ENCODE assay signal across 1 cellular context in genomic region chr17:74513987-74514631, GRCh38.
TF ChIP-seq lines count a peak whose summit lies in the region.

No MANE protein-coding gene starts in this region.

TF ChIP-seq in K562, 482 proteins besides CTCF, POLR2A, EP300 and RAD21 (continued from another document and continues in another):
- TF ChIP-seq CUX1 (CRISPR knock-in tag; IDR thresholded peaks at IDR 0.05) (0 out of 2 replicates have a peak, but pooled peaks have one; percentile 65), SREBF1 (IDR thresholded peaks at IDR 0.05; ENCODE audit: borderline replicate concordance, low read depth, low read length) (no peak; the same call in 1 of the 2 replicates), ZNF282 (CRISPR knock-in tag; IDR thresholded peaks at IDR 0.05) (no peak), RAD51 (IDR thresholded peaks at IDR 0.05; ENCODE audit: borderline replicate concordance, low read depth) (peak; percentile 97), RNF2 (IDR thresholded peaks at IDR 0.05) (peak; percentile 12; the same call in 1 of the 2 replicates), KDM4B (IDR thresholded peaks at IDR 0.05; ENCODE audit: borderline replicate concordance in 2 of 2, low read depth in 1 of 2) (peak in 1 of 2 experiments; percentile 66; a peak in 1 of 4 replicates), HOXB6 (CRISPR knock-in tag; IDR thresholded peaks at IDR 0.05; ENCODE audit: borderline replicate concordance) (no peak), RFX1 (IDR thresholded peaks at IDR 0.05) (no peak), TARDBP (IDR thresholded peaks at IDR 0.05) (peak; percentile 94; the same call in 1 of the 2 replicates), ZBED1 (IDR thresholded peaks at IDR 0.05) (no peak), XRCC5 (IDR thresholded peaks at IDR 0.05; ENCODE audit: low read depth, low read length) (no peak), MEF2A (IDR thresholded peaks at IDR 0.05; ENCODE audit: control insufficient read depth, low read depth, low read length) (no peak), HDGF (IDR thresholded peaks at IDR 0.05) (no peak), ZNF79 (CRISPR knock-in tag; IDR thresholded peaks at IDR 0.05; ENCODE audit: low read depth) (no peak), ARID4B (CRISPR knock-in tag; IDR thresholded peaks at IDR 0.05) (peak; percentile 99), TAL1 (IDR thresholded peaks at IDR 0.05) (no peak), ETS1 (conservative IDR thresholded peaks at IDR 0.05; ENCODE audit: control insufficient read depth, low read depth, low read length) (no peak), ZNF3 (CRISPR knock-in tag; IDR thresholded peaks at IDR 0.05) (no peak), ZNF143 (CRISPR knock-in tag; IDR thresholded peaks at IDR 0.05) (peak; percentile 34; the same call in 1 of the 2 replicates), SRSF7 (optimal IDR thresholded peaks at IDR 0.05; ENCODE audit: low read depth, low read length) (no peak), ZNF280A (IDR thresholded peaks at IDR 0.05; ENCODE audit: low read depth, partially characterized antibody) (no peak), PREB (CRISPR knock-in tag; IDR thresholded peaks at IDR 0.05) (no peak), RBM39 (optimal IDR thresholded peaks at IDR 0.05; ENCODE audit: low read depth, low read length) (no peak), ATF1 (CRISPR knock-in tag; IDR thresholded peaks at IDR 0.05) (peak; percentile 56), ATF1 (tag; IDR thresholded peaks at IDR 0.05) (peak; percentile 97), ZKSCAN3 (CRISPR knock-in tag; IDR thresholded peaks at IDR 0.05) (no peak), SMC3 (conservative IDR thresholded peaks at IDR 0.05; ENCODE audit: insufficient read depth, low read depth, low read length) (no peak), KHSRP (IDR thresholded peaks at IDR 0.05) (peak; percentile 82), MBD1 (CRISPR knock-in tag; IDR thresholded peaks at IDR 0.05) (no peak), ETS2 (tag; IDR thresholded peaks at IDR 0.05; ENCODE audit: borderline replicate concordance, poor library complexity, severe bottlenecking) (no peak), ZZZ3 (IDR thresholded peaks at IDR 0.05) (no peak), FOXJ2 (tag; IDR thresholded peaks at IDR 0.05) (no peak), ERF (CRISPR knock-in tag; IDR thresholded peaks at IDR 0.05) (no peak), NUFIP1 (IDR thresholded peaks at IDR 0.05; ENCODE audit: partially characterized antibody) (no peak), CEBPB (tag; IDR thresholded peaks at IDR 0.05) (no peak), MED1 (CRISPR knock-in tag; IDR thresholded peaks at IDR 0.05; ENCODE audit: borderline replicate concordance) (no peak), CREM (IDR thresholded peaks at IDR 0.05; ENCODE audit: low read depth) (peak; percentile 95), POLR2AphosphoS5 (IDR thresholded peaks at IDR 0.05; ENCODE audit: control insufficient read depth, insufficient read depth, low read depth, low read length) (no peak)
- TF ChIP-seq, protein P1, sequence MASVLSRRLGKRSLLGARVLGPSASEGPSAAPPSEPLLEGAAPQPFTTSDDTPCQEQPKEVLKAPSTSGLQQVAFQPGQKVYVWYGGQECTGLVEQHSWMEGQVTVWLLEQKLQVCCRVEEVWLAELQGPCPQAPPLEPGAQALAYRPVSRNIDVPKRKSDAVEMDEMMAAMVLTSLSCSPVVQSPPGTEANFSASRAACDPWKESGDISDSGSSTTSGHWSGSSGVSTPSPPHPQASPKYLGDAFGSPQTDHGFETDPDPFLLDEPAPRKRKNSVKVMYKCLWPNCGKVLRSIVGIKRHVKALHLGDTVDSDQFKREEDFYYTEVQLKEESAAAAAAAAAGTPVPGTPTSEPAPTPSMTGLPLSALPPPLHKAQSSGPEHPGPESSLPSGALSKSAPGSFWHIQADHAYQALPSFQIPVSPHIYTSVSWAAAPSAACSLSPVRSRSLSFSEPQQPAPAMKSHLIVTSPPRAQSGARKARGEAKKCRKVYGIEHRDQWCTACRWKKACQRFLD (CRISPR knock-in tag; IDR thresholded peaks at IDR 0.05): peak; percentile 88
- TF ChIP-seq, protein P2, sequence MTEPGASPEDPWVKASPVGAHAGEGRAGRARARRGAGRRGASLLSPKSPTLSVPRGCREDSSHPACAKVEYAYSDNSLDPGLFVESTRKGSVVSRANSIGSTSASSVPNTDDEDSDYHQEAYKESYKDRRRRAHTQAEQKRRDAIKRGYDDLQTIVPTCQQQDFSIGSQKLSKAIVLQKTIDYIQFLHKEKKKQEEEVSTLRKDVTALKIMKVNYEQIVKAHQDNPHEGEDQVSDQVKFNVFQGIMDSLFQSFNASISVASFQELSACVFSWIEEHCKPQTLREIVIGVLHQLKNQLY (CRISPR knock-in tag; conservative IDR thresholded peaks at IDR 0.05): no peak
- TF ChIP-seq, protein P3, sequence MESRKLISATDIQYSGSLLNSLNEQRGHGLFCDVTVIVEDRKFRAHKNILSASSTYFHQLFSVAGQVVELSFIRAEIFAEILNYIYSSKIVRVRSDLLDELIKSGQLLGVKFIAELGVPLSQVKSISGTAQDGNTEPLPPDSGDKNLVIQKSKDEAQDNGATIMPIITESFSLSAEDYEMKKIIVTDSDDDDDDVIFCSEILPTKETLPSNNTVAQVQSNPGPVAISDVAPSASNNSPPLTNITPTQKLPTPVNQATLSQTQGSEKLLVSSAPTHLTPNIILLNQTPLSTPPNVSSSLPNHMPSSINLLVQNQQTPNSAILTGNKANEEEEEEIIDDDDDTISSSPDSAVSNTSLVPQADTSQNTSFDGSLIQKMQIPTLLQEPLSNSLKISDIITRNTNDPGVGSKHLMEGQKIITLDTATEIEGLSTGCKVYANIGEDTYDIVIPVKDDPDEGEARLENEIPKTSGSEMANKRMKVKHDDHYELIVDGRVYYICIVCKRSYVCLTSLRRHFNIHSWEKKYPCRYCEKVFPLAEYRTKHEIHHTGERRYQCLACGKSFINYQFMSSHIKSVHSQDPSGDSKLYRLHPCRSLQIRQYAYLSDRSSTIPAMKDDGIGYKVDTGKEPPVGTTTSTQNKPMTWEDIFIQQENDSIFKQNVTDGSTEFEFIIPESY (CRISPR knock-in tag; IDR thresholded peaks at IDR 0.05): peak; percentile 50; the same call in 1 of the 2 replicates
- TF ChIP-seq, protein P4, sequence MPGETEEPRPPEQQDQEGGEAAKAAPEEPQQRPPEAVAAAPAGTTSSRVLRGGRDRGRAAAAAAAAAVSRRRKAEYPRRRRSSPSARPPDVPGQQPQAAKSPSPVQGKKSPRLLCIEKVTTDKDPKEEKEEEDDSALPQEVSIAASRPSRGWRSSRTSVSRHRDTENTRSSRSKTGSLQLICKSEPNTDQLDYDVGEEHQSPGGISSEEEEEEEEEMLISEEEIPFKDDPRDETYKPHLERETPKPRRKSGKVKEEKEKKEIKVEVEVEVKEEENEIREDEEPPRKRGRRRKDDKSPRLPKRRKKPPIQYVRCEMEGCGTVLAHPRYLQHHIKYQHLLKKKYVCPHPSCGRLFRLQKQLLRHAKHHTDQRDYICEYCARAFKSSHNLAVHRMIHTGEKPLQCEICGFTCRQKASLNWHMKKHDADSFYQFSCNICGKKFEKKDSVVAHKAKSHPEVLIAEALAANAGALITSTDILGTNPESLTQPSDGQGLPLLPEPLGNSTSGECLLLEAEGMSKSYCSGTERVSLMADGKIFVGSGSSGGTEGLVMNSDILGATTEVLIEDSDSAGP (CRISPR knock-in tag; IDR thresholded peaks at IDR 0.05): peak; percentile 3; the same call in 1 of the 2 replicates
